ENCODE assay signal across 21 cellular contexts in the genomic region with DNA sequence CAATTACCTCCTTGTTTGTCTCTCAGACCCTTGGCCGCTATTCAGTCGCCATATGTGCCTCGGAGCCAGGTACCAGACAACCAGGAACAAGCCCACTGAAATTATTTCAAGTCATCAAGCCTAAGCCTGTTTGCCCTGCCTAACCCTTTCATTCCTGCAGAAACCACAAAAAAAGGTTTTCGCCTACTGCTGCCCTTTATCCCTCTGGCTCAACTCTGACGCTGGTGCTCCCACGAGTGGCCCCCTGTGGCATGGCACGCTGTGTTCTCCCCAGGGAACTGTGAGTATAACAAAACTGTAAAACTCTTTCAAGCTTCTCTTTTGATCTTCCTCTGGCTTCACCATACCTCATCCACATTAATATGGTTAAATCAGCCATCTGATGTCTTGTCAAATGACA.
DNase-seq lines count a peak whose midpoint lies in the region; ATAC-seq and TF ChIP-seq lines count a peak whose summit lies in the region.
"Had no signal": no experiment of that assay in that cellular context is flagged by ENCODE, and none has a peak within 500 bp of the region (broad histone marks: within the 10 kb centered on the region; RNA-seq: fewer than 3 reads in every experiment).

No MANE protein-coding gene starts in this region.

- H3K27me3 ChIP-seq in WERI-Rb-1 (ENCODE audit: insufficient read depth, low read depth, severe bottlenecking): no peaks in the 10 kb centered on the region
- H3K27me3 ChIP-seq: cardiac muscle cell, sigmoid colon, upper lobe of right lung had no signal

- H3K9me3 ChIP-seq in WERI-Rb-1 (ENCODE audit: severe bottlenecking): no peaks in the 10 kb centered on the region
- H3K9me3 ChIP-seq: sigmoid colon, upper lobe of right lung had no signal

- DNase-seq in ELF-1 (ENCODE audit: low read depth, low spot score) (peak; percentile 30), LHCN-M2 (ENCODE audit: low read depth) (peak; percentile 19), WERI-Rb-1 (peak; percentile 23), left kidney (ENCODE audit: low read depth, low spot score) (peak; percentile 12), CD1c-positive myeloid dendritic cell (ENCODE audit: extremely low spot score) (no peak), T-helper 2 cell (no peak)
- DNase-seq: activated T-cell treated with anti-CD3 and anti-CD28 coated beads, Interleukin-2, amount 50 U/mL, for 1 hour; CD4-positive, CD25-positive, alpha-beta regulatory T cell; cortex of kidney; GF-D8; KBM-7; mesenchymal stem cell; naive thymus-derived CD4-positive, alpha-beta T cell; NCI-H2029 treated with DMSO at 0.1 percent for 48 hours; NCI-H510A; sigmoid colon; stimulated activated CD4-positive, alpha-beta T cell treated with anti-CD3 and anti-CD28 coated beads, Interleukin-15, amount 100 ng/mL, for 24 hours; stimulated activated CD8-positive, alpha-beta memory T cell treated with anti-CD3 and anti-CD28 coated beads, Interleukin-4, amount 100 ng/mL, for 48 hours; upper lobe of right lung had no signal

- no peaks in the 10 kb centered on the region for H3K36me3 ChIP-seq in WERI-Rb-1
- H3K36me3 ChIP-seq: cardiac muscle cell, sigmoid colon, upper lobe of right lung had no signal

- no peak overlapping the region for H3K27ac ChIP-seq in WERI-Rb-1
- H3K27ac ChIP-seq: cardiac muscle cell, sigmoid colon, upper lobe of right lung had no signal

- no peak overlapping the region for H3K4me3 ChIP-seq in WERI-Rb-1 (ENCODE audit: low read depth, low read length)
- H3K4me3 ChIP-seq: cardiac muscle cell, sigmoid colon, upper lobe of right lung had no signal

- ATAC-seq in HG03196 (IDR thresholded peaks at IDR 0.05; ENCODE audit: unreplicated experiment): no peak
- ATAC-seq: naive thymus-derived CD4-positive, alpha-beta T cell; upper lobe of right lung had no signal

- TF ChIP-seq CTCF in WERI-Rb-1 (IDR thresholded peaks at IDR 0.05; ENCODE audit: low read depth, low read length): peak; percentile 45; the same call in 1 of the 2 replicates

Comparison
In these comparisons a context has a peak if more than half of its experiments do, and no peak if none do; other contexts are left out.
1. DNase-seq: peak in ELF-1 (single experiment), LHCN-M2 (single experiment), WERI-Rb-1 (single experiment) and left kidney (single experiment); none in CD1c-positive myeloid dendritic cell (single experiment) and T-helper 2 cell (0 of 5).